Comparison of ENCODE assay signal across 25 cellular contexts in the genomic region with DNA sequence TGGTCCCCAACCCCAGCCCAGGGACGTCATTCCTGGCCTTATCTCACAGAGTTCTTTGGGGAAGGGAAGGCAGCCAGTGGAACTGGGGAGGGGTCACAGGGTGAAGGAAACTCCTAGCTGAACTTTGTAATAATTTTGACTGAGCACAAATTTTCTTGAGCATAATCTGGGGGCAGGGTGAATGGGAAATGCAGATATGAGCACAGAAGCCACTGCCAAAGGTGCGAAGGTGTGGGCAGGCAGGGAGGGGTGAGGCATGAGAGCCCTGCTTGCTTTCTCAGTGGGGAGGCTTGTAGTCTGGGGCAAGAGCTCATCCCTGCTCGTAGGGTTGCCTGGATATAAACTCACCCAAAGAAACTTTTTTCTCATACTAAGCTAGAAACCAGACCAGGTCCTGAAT. TPM values are rescaled to one million over a fixed set of nuclear protein-coding genes. Genes with fewer than 3 reads are reported as not detected.
"Had no signal": no experiment of that assay in that cellular context is flagged by ENCODE, and none has a peak within 500 bp of the region (broad histone marks: within the 10 kb centered on the region; RNA-seq: fewer than 3 reads in every experiment).

No MANE protein-coding gene starts in this region.

- DNase-seq: Kasumi-1, MM.1S, NCI-H1092 treated with DMSO at 0.1 percent for 48 hours, NCI-H1436 treated with DMSO at 0.1 percent for 48 hours, NCI-H1694, NCI-H187 treated with DMSO at 0.1 percent for 48 hours, NCI-H2029 treated with DMSO at 0.1 percent for 48 hours, NCI-H2107, NCI-H2227 treated with DMSO at 0.1 percent for 48 hours, NCI-H524, NCI-H69, NCI-H774, Right ventricle myocardium superior, RPMI8226, SIG-M5 had no signal

- H3K4me1 ChIP-seq: SJSA1 had no signal

- H3K36me3 ChIP-seq: SJSA1 had no signal

- ATAC-seq: K562 had no signal

- H3K9me3 ChIP-seq: SJSA1 had no signal

- H3K9ac ChIP-seq: KMS-11 had no signal

- H3K4me3 ChIP-seq: K562, SJSA1, SK-N-MC had no signal

- H3K27ac ChIP-seq: HL-60, KMS-11, SJSA1, SK-N-MC had no signal

- FAIRE-seq: HTR-8/SVneo, K562, RCC 7860 had no signal

- H3K27me3 ChIP-seq: SJSA1 had no signal

RNA-seq across cellular contexts. Expression of gene MGAT4D, which starts 34.9 kb away (rescaled TPM):
- total RNA-seq: K562, M059J, NCI-H460, Right ventricle myocardium superior, SJSA1 had no signal
- polyA plus RNA-seq: IgD-negative memory B cell, K562 had no signal

RNA-seq across cellular contexts. Expression of gene CLGN, which starts 35.7 kb away (rescaled TPM):
- polyA plus RNA-seq: IgD-negative memory B cell had no signal
